9 cellular contexts compared by ENCODE assay signal in the genomic region with DNA sequence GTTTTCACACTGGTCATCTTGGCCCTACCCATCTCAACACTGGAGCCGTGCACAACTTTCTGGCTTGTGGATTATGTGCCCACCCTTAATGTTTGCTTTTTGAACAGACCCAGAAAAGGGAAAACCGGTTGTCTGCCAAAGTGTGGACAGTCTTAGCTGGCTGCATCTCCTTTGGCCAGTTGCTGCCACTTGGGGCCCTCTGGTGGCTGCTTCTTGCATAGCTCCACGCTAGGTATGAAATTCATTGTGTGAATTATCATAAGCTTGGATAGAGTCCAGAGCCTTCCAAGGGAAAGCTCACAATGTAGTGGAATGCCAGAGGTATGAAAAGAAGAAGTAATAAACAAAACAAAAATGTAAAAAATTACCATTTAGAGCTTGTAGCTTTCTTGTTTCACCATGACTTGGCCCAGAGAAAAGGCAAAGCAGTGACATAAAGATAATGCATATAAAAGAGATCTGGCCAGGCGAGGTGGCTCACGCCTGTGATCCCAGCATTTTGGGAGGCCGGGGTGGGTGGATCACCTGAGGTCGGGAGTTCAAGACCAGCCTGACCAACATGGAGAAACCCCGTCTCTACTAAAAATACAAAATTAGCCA. TPM values are rescaled to one million over a fixed set of nuclear protein-coding genes. Genes with fewer than 3 reads are reported as not detected.
DNase-seq lines count a peak whose midpoint lies in the region; ATAC-seq and TF ChIP-seq lines count a peak whose summit lies in the region.
"Had no signal": no experiment of that assay in that cellular context is flagged by ENCODE, and none has a peak within 500 bp of the region (broad histone marks: within the 10 kb centered on the region; RNA-seq: fewer than 3 reads in every experiment).

No MANE protein-coding gene starts in this region.

- peak; percentile 78 for ATAC-seq in GM19467 (IDR thresholded peaks at IDR 0.05; ENCODE audit: unreplicated experiment)
- ATAC-seq in activated naive CD8-positive, alpha-beta T cell treated with anti-CD3 and anti-CD28 coated beads, Interleukin-2, amount 50 U/mL, for 24 hours = peak; percentile 83
- peak; percentile 70 to 86 for ATAC-seq in right cardiac atrium
- ATAC-seq in GM21515 (IDR thresholded peaks at IDR 0.05; ENCODE audit: unreplicated experiment) = no peak

- intact Hi-C loops in right cardiac atrium (cut with DNase I) = loop anchor here in 1 of 4 donors (10.0 kb wide), 1 partner anchor 189 kb away; no protein-coding TSS in a partner anchor

- no peaks in the 10 kb centered on the region for H3K9me2 ChIP-seq in SK-N-SH

- no peak for TF ChIP-seq EP300 in SK-N-SH (IDR thresholded peaks at IDR 0.05; ENCODE audit: borderline replicate concordance in 1 of 2, low read depth in 1 of 2, low read length in 1 of 2)

- no peak overlapping the region for H3K4me2 ChIP-seq in SK-N-SH

- no peaks in the 10 kb centered on the region for H3K4me1 ChIP-seq in SK-N-SH (ENCODE audit: control insufficient read depth in 1 of 2, insufficient read depth in 2 of 2, low read depth in 1 of 2, low read length in 1 of 2)
- no peaks in the 10 kb centered on the region for H3K4me1 ChIP-seq in right cardiac atrium (ENCODE audit: control insufficient read depth, insufficient read depth, low read length)

- H3K4me3 ChIP-seq in SK-N-SH (ENCODE audit: low read depth in 2 of 2, low read length in 1 of 2) (peak overlapping the region in 1 of 2 experiments; percentile 42; a peak in 1 of 4 replicates), right cardiac atrium (ENCODE audit: low read length) (no peak overlapping the region), skeletal muscle cell (ENCODE audit: low read depth, low read length) (no peak overlapping the region)

- no peaks in the 10 kb centered on the region for H3K79me2 ChIP-seq in SK-N-SH (ENCODE audit: insufficient read depth)

- H4K20me1 ChIP-seq in SK-N-SH (ENCODE audit: insufficient read depth) = no peaks in the 10 kb centered on the region

- H3K27me3 Mint-ChIP-seq in activated naive CD8-positive, alpha-beta T cell treated with anti-CD3 and anti-CD28 coated beads, Interleukin-2, amount 50 U/mL, for 24 hours = no peaks in the 10 kb centered on the region

- DNase-seq in Daoy (ENCODE audit: low read depth) (peak; percentile 68), HPDE6-E6E7 (ENCODE audit: extremely low spot score) (peak; percentile 61), SK-N-SH (peak; percentile 74), right cardiac atrium (peak; percentile 79 to 91 (median 88)), skeletal muscle cell (ENCODE audit: low read depth) (peak; percentile 7)
- DNase-seq in activated naive CD8-positive, alpha-beta T cell treated with anti-CD3 and anti-CD28 coated beads, Interleukin-2, amount 50 U/mL, for 24 hours = peak; percentile 80

- CTCF ChIA-PET in SK-N-SH (lab: Yijun Ruan, JAX) = interaction anchor here (0.6 to 1.4 kb wide), 30 partner anchors 8 to 336 kb away, joined by 3 to 8 read pairs (median 3); a partner anchor contains a TSS

- H3K9me3 Mint-ChIP-seq in activated naive CD8-positive, alpha-beta T cell treated with anti-CD3 and anti-CD28 coated beads, Interleukin-2, amount 50 U/mL, for 24 hours = peaks cover 4% of the 10 kb centered on the region

- no peaks in the 10 kb centered on the region for H3K9me3 ChIP-seq in SK-N-SH
- H3K9me3 ChIP-seq in right cardiac atrium (ENCODE audit: control insufficient read depth, low read length) = no peaks in the 10 kb centered on the region

- H3K4me3 Mint-ChIP-seq in activated naive CD8-positive, alpha-beta T cell treated with anti-CD3 and anti-CD28 coated beads, Interleukin-2, amount 50 U/mL, for 24 hours = no peak overlapping the region
- H3K4me3 Mint-ChIP-seq: dendritic cell treated with granulocyte-macrophage colony-stimulating factor and Interleukin-4, amounts not matched to agents 40 ng/mL and 50 ng/mL, for 4 days had no signal

- POLR2A ChIA-PET in SK-N-SH (lab: Yijun Ruan, JAX) = no interaction called here

- H3K27ac Mint-ChIP-seq in activated naive CD8-positive, alpha-beta T cell treated with anti-CD3 and anti-CD28 coated beads, Interleukin-2, amount 50 U/mL, for 24 hours = no peak overlapping the region
- H3K27ac Mint-ChIP-seq: dendritic cell treated with granulocyte-macrophage colony-stimulating factor and Interleukin-4, amounts not matched to agents 40 ng/mL and 50 ng/mL, for 4 days had no signal

- TF ChIP-seq CTCF in SK-N-SH (IDR thresholded peaks at IDR 0.05) = peak; percentile 85

- WGBS in SK-N-SH (ENCODE audit: low lambda C conversion rate) = 34% methylated on average over 8 of the region's 8 CpGs
- WGBS in right cardiac atrium = 52% methylated on average over 8 of the region's 8 CpGs

- no peaks in the 10 kb centered on the region for H3K36me3 ChIP-seq in SK-N-SH (replicated peaks in 1 of 2; ENCODE audit: control insufficient read depth in 1 of 2, insufficient read depth in 2 of 2, low read length in 1 of 2)

- no peak overlapping the region for H2AFZ ChIP-seq in SK-N-SH (ENCODE audit: low read depth)

- H3K27me3 ChIP-seq in SK-N-SH (ENCODE audit: insufficient read depth) (no peaks in the 10 kb centered on the region), right cardiac atrium (ENCODE audit: control insufficient read depth, insufficient read depth) (no peaks in the 10 kb centered on the region)

- H3K9ac ChIP-seq in SK-N-SH = no peak overlapping the region

- peaks cover 2% of the 10 kb centered on the region for H3K4me1 Mint-ChIP-seq in activated naive CD8-positive, alpha-beta T cell treated with anti-CD3 and anti-CD28 coated beads, Interleukin-2, amount 50 U/mL, for 24 hours

- no peaks in the 10 kb centered on the region for H3F3A ChIP-seq in SK-N-SH (replicated peaks; ENCODE audit: insufficient read depth)

- no peaks in the 10 kb centered on the region for H3K36me3 Mint-ChIP-seq in activated naive CD8-positive, alpha-beta T cell treated with anti-CD3 and anti-CD28 coated beads, Interleukin-2, amount 50 U/mL, for 24 hours (ENCODE audit: low read depth)

- no peak overlapping the region for H3K27ac ChIP-seq in SK-N-SH (ENCODE audit: low read depth in 2 of 2, low read length in 1 of 2)
- H3K27ac ChIP-seq in right cardiac atrium (ENCODE audit: low read length) = no peak overlapping the region

- TF ChIP-seq RAD21 in SK-N-SH (IDR thresholded peaks at IDR 0.05; ENCODE audit: low read length) = peak; percentile 72

TF ChIP-seq in SK-N-SH, 30 proteins besides CTCF, POLR2A, EP300 and RAD21:
- TF ChIP-seq, protein P1, sequence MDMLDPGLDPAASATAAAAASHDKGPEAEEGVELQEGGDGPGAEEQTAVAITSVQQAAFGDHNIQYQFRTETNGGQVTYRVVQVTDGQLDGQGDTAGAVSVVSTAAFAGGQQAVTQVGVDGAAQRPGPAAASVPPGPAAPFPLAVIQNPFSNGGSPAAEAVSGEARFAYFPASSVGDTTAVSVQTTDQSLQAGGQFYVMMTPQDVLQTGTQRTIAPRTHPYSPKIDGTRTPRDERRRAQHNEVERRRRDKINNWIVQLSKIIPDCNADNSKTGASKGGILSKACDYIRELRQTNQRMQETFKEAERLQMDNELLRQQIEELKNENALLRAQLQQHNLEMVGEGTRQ (IDR thresholded peaks at IDR 0.05; ENCODE audit: borderline replicate concordance, low read depth, low read length) = no peak
- TF ChIP-seq CHD2 (IDR thresholded peaks at IDR 0.05; ENCODE audit: low read length, partially characterized antibody) (no peak), JUND (IDR thresholded peaks at IDR 0.05) (no peak), RXRA (IDR thresholded peaks at IDR 0.05; ENCODE audit: borderline replicate concordance, low read depth) (no peak), RCOR1 (IDR thresholded peaks at IDR 0.05; ENCODE audit: low read length) (0 out of 2 replicates have a peak, but pooled peaks have one; percentile 23), TCF12 (IDR thresholded peaks at IDR 0.05) (no peak), TEAD4 (IDR thresholded peaks at IDR 0.05; ENCODE audit: borderline replicate concordance, insufficient read depth) (no peak), GABPA (IDR thresholded peaks at IDR 0.05; ENCODE audit: low read depth) (no peak), SMC3 (IDR thresholded peaks at IDR 0.05; ENCODE audit: low read depth, low read length) (peak; percentile 64)
- TF ChIP-seq, protein P2, sequence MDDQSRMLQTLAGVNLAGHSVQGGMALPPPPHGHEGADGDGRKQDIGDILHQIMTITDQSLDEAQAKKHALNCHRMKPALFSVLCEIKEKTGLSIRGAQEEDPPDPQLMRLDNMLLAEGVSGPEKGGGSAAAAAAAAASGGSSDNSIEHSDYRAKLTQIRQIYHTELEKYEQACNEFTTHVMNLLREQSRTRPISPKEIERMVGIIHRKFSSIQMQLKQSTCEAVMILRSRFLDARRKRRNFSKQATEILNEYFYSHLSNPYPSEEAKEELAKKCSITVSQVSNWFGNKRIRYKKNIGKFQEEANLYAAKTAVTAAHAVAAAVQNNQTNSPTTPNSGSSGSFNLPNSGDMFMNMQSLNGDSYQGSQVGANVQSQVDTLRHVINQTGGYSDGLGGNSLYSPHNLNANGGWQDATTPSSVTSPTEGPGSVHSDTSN (IDR thresholded peaks at IDR 0.05) = no peak

RNA-seq across cellular contexts. Expression of a gene that starts 12.5 kb away (rescaled TPM):
- total RNA-seq in Daoy (2014; rRNA removed; shearing (Covaris generic)) = not detected in 2 replicates
- polyA plus RNA-seq in SK-N-SH (2012; rRNA removed) = not detected in 2 replicates
- polyA plus RNA-seq in SK-N-SH (2012; cell fraction: cytosol; rRNA removed) = not detected in 2 replicates
- not detected in 2 replicates for polyA plus RNA-seq in SK-N-SH (2012; cell fraction: nucleus; rRNA removed)
- not detected for total RNA-seq in right cardiac atrium
- polyA plus RNA-seq in right cardiac atrium = not detected

RNA-seq across cellular contexts. Expression of a gene that starts 31.3 kb away (rescaled TPM):
- not detected in 2 replicates for total RNA-seq in Daoy (2014; rRNA removed; shearing (Covaris generic))
- polyA plus RNA-seq in SK-N-SH (2012; rRNA removed) (not detected in 2 replicates), right cardiac atrium (0.14 TPM)
- polyA plus RNA-seq in SK-N-SH (2012; cell fraction: cytosol; rRNA removed) = not detected in 2 replicates
- not detected in 2 replicates for polyA plus RNA-seq in SK-N-SH (2012; cell fraction: nucleus; rRNA removed)
- total RNA-seq in right cardiac atrium = not detected

Comparison
In these comparisons a context has a peak if more than half of its experiments do, and no peak if none do; other contexts are left out.
1. DNase-seq: peak in every context shown above with its lines; median percentile 88 in right cardiac atrium; 80 in activated naive CD8-positive, alpha-beta T cell treated with anti-CD3 and anti-CD28 coated beads, Interleukin-2, amount 50 U/mL, for 24 hours; 74 in SK-N-SH; 68 in Daoy; 61 in HPDE6-E6E7; 7 in skeletal muscle cell.